ENCODE assay signal across 8 cellular contexts in the genomic region with DNA sequence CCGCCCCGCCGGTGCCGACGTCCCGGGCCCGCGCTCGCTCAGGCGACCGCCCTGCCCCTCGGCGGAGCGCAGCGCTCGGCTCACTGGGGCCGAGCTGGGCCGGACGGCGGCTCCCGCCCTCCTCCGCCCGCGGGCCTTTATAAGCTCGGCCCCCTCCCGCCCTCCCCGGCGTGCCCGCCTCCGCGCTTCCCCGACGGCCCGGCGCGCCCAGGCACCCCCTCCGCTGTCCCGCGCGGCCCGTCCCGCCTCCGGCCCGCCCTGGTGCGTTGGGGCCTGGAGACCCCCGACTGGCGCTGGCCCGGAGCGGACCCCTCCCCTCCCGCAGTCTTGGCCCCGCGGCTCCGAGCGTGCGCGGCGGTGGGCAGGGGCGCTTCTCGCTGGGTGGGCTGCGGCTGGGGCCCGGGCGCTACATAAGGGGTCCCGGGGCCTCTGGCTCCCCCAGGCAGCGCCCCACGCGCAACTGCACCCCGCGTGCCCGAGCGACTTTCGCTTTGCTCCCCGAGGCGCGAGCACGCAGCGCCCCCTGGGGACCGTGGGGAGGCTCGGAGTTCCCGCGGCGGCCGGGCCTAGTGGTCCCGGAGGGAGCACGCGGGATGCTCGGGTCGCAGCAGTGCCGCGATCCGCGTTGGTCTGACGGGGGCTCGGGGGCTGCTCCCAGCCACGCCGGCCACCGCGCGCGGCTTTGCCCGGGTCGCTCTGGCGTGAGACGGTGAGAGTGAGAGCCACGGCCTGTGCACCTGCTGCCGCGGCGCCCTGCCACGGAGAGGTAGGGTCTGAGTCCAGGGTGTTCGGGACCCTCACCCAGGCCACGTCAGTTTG. TPM values are rescaled to one million over a fixed set of nuclear protein-coding genes. Genes with fewer than 3 reads are reported as not detected.
DNase-seq lines count a peak whose midpoint lies in the region; ATAC-seq and TF ChIP-seq lines count a peak whose summit lies in the region.

A gene with protein sequence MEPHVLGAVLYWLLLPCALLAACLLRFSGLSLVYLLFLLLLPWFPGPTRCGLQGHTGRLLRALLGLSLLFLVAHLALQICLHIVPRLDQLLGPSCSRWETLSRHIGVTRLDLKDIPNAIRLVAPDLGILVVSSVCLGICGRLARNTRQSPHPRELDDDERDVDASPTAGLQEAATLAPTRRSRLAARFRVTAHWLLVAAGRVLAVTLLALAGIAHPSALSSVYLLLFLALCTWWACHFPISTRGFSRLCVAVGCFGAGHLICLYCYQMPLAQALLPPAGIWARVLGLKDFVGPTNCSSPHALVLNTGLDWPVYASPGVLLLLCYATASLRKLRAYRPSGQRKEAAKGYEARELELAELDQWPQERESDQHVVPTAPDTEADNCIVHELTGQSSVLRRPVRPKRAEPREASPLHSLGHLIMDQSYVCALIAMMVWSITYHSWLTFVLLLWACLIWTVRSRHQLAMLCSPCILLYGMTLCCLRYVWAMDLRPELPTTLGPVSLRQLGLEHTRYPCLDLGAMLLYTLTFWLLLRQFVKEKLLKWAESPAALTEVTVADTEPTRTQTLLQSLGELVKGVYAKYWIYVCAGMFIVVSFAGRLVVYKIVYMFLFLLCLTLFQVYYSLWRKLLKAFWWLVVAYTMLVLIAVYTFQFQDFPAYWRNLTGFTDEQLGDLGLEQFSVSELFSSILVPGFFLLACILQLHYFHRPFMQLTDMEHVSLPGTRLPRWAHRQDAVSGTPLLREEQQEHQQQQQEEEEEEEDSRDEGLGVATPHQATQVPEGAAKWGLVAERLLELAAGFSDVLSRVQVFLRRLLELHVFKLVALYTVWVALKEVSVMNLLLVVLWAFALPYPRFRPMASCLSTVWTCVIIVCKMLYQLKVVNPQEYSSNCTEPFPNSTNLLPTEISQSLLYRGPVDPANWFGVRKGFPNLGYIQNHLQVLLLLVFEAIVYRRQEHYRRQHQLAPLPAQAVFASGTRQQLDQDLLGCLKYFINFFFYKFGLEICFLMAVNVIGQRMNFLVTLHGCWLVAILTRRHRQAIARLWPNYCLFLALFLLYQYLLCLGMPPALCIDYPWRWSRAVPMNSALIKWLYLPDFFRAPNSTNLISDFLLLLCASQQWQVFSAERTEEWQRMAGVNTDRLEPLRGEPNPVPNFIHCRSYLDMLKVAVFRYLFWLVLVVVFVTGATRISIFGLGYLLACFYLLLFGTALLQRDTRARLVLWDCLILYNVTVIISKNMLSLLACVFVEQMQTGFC (N-terminal part only) (minus strand): TSS at position 115 of the 819 bp plus-strand sequence. CDS start 256 bp downstream, outside the sequence.

- H3K36me3 Mint-ChIP-seq in Caco-2 (ENCODE audit: insufficient read depth, unreplicated experiment): peaks cover 15% of the 10 kb centered on the region

- 4% methylated on average over 110 of the region's 110 CpGs for WGBS in right cardiac atrium

- H3K27me3 ChIP-seq in Caco-2 (replicated peaks; ENCODE audit: control insufficient read depth, insufficient read depth, low read length) (no peaks in the 10 kb centered on the region), right cardiac atrium (ENCODE audit: control insufficient read depth, insufficient read depth) (no peaks in the 10 kb centered on the region), rectal smooth muscle tissue (ENCODE audit: control insufficient read depth, insufficient read depth, low read length) (no peaks in the 10 kb centered on the region)

- POLR2A ChIA-PET in Caco-2 (lab: Charles Lee): interaction anchor here (0.6 to 1.8 kb wide), 5 partner anchors 16 to 341 kb away, joined by 3 to 12 read pairs (median 3); no protein-coding TSS in a partner anchor

- H3K27me3 Mint-ChIP-seq in Caco-2 (ENCODE audit: insufficient read depth, unreplicated experiment): no peaks in the 10 kb centered on the region

- peak within 1 kb of the TSS; percentile 39 for H3K9ac ChIP-seq in rectal smooth muscle tissue (ENCODE audit: low read length)

- peak within 1 kb of the TSS; percentile 58 for H3K27ac ChIP-seq in right cardiac atrium (ENCODE audit: low read length)
- H3K27ac ChIP-seq in rectal smooth muscle tissue (ENCODE audit: low read depth, low read length): peak within 1 kb of the TSS; percentile 95

- peaks cover 24% of the 10 kb centered on the region for H3K4me1 Mint-ChIP-seq in Caco-2 (ENCODE audit: low read depth, unreplicated experiment)

- no peaks in the 10 kb centered on the region for H3K9me3 Mint-ChIP-seq in Caco-2 (ENCODE audit: unreplicated experiment)

- no peaks in the 10 kb centered on the region for H3K36me3 ChIP-seq in Caco-2 (ENCODE audit: control insufficient read depth, insufficient read depth, low read length)
- H3K36me3 ChIP-seq in rectal smooth muscle tissue (ENCODE audit: control insufficient read depth, insufficient read depth, low read length): no peaks in the 10 kb centered on the region

- H3K4me1 ChIP-seq in Caco-2: peaks cover 41% of the 10 kb centered on the region
- no peaks in the 10 kb centered on the region for H3K4me1 ChIP-seq in right cardiac atrium (ENCODE audit: control insufficient read depth, insufficient read depth, low read length)
- H3K4me1 ChIP-seq in rectal smooth muscle tissue (ENCODE audit: control insufficient read depth, insufficient read depth, low read length): peaks cover 31% of the 10 kb centered on the region

- peak; percentile 36 for ATAC-seq in HG02642 (IDR thresholded peaks at IDR 0.05; ENCODE audit: poor library complexity, unreplicated experiment)
- peak; percentile 57 to 59 for ATAC-seq in right cardiac atrium
- no peak for ATAC-seq in GM18858 (IDR thresholded peaks at IDR 0.05; ENCODE audit: unreplicated experiment)
- no peak for ATAC-seq in HG03175 (IDR thresholded peaks at IDR 0.05; ENCODE audit: unreplicated experiment)

- CTCF ChIA-PET in Caco-2 (lab: Charles Lee): interaction anchor here (0.6 to 4.5 kb wide), 12 partner anchors 9 to 386 kb away, joined by 3 to 51 read pairs (median 4); partner anchors contain the start of gene APRT

- BruUV-seq in Caco-2 (replicated peaks; lab: Mats Ljungman, UMichigan): no TSS peak

- peak; percentile 70 to 86 for DNase-seq in Caco-2
- DNase-seq in amniotic epithelial cell (ENCODE audit: low read depth): peak; percentile 48
- peak; percentile 76 to 93 (median 92) for DNase-seq in right cardiac atrium

- peak; percentile 93 to 96 for TF ChIP-seq CTCF in Caco-2 (IDR thresholded peaks at IDR 0.05; ENCODE audit: insufficient read depth in 1 of 2, low read depth in 1 of 2, low read length in 1 of 2, severe bottlenecking in 1 of 2, unreplicated experiment in 1 of 2)

- H3K9me3 ChIP-seq in Caco-2: no peaks in the 10 kb centered on the region
- H3K9me3 ChIP-seq in right cardiac atrium (ENCODE audit: control insufficient read depth, low read length): no peaks in the 10 kb centered on the region

- intact Hi-C loops in Caco-2 (cut with micrococcal nuclease; ENCODE audit: unreplicated experiment) (loop anchor here (1.0 kb wide), 3 partner anchors 22 to 48 kb away; no protein-coding TSS in a partner anchor), right cardiac atrium (cut with DNase I) (loop anchor here in 2 of 4 donors (2.0 to 5.0 kb wide), 2 partner anchors 41 to 43 kb away; no protein-coding TSS in a partner anchor)
- intact Hi-C loops in T-helper 1 cell treated with Interleukin-12 subunit alpha and Interleukin-12 subunit beta and Interleukin-4 antibody, amounts not matched to agents 30 ng/mL and 1 ng/mL, for 36 hours (cut with micrococcal nuclease): loop anchor here (1.0 to 5.0 kb wide), 5 partner anchors 17 to 330 kb away; partner anchors contain the start of gene MVD

- H3K4me3 ChIP-seq in Caco-2 (ENCODE audit: low read depth, low read length) (peak within 1 kb of the TSS; percentile 93), right cardiac atrium (ENCODE audit: low read length) (peak within 1 kb of the TSS; percentile 70), rectal smooth muscle tissue (ENCODE audit: low read length) (peak within 1 kb of the TSS; percentile 73)

- H3K4me3 Mint-ChIP-seq in Caco-2 (ENCODE audit: unreplicated experiment): peak within 1 kb of the TSS; percentile 69

- H3K27ac Mint-ChIP-seq in Caco-2 (ENCODE audit: unreplicated experiment): peak within 1 kb of the TSS; percentile 82

RNA-seq across cellular contexts. Expression of the gene that starts here (rescaled TPM):
- 248 and 284 TPM in 2 replicates for total RNA-seq in Caco-2 (2022)
- 230 and 240 TPM in 2 replicates for total RNA-seq in T-helper 1 cell treated with Interleukin-12 subunit alpha and Interleukin-12 subunit beta and Interleukin-4 antibody, amounts not matched to agents 30 ng/mL and 1 ng/mL, for 36 hours
- total RNA-seq in right cardiac atrium: 10 to 100 TPM; 21.7 to 45.6 (median 29.8) TPM
- 37.3 TPM for polyA plus RNA-seq in right cardiac atrium

Comparison
In these comparisons a context has a peak if more than half of its experiments do, and no peak if none do; other contexts are left out.
1. ATAC-seq: peak in HG02642 (single experiment) and right cardiac atrium (2 of 2); none in GM18858 (single experiment) and HG03175 (single experiment).
2. Peak in every context shown above with its lines, with median percentiles within 50 percentile points of each other: DNase-seq and H3K4me3 ChIP-seq.